ENCODE assay signal across 20 cellular contexts in genomic region chr6:121965739-121966138, GRCh38.
"Had no signal": no experiment of that assay in that cellular context is flagged by ENCODE, and none has a peak within 500 bp of the region (broad histone marks: within the 10 kb centered on the region; RNA-seq: fewer than 3 reads in every experiment).

No MANE protein-coding gene starts in this region.

- ATAC-seq: activated T-cell treated with anti-CD3 and anti-CD28 coated beads, Interleukin-2, amount 50 U/mL, for 72 hours; foreskin keratinocyte; left lung; mucosa of descending colon; naive thymus-derived CD4-positive, alpha-beta T cell; pancreas; stimulated activated naive B cell treated with anti-CD40 and anti-IgM and Interleukin-4, amounts not matched to agents 10 μg/mL and 1 μg/mL and 100 μg/mL, for 72 hours; upper lobe of right lung had no signal

- H3K4me1 Mint-ChIP-seq: central memory CD8-positive, alpha-beta T cell; stimulated activated naive B cell treated with anti-CD40 and anti-IgM and Interleukin-4, amounts not matched to agents 10 μg/mL and 1 μg/mL and 100 μg/mL, for 72 hours had no signal

- DNase-seq: activated CD4-positive, alpha-beta T cell treated with anti-CD3 and anti-CD28 coated beads for 1 hour; activated CD8-positive, alpha-beta memory T cell treated with anti-CD3 and anti-CD28 coated beads for 24 hours; activated CD8-positive, alpha-beta memory T cell treated with anti-CD3 and anti-CD28 coated beads, Interleukin-2, amount 50 U/mL, for 48 hours; activated effector memory CD4-positive, alpha-beta T cell treated with anti-CD3 and anti-CD28 coated beads, Interleukin-2, amount 50 U/mL, for 16 hours; activated naive CD4-positive, alpha-beta T cell treated with anti-CD3 and anti-CD28 coated beads, Interleukin-2, amount 50 U/mL, for 16 hours; activated T-cell treated with anti-CD3 and anti-CD28 coated beads, Interleukin-2, amount 50 U/mL, for 72 hours; foreskin keratinocyte; head of caudate nucleus; kidney; left lung; mammary epithelial cell; mucosa of descending colon; naive thymus-derived CD4-positive, alpha-beta T cell; pancreas; stimulated activated naive B cell treated with anti-CD40 and anti-IgM and Interleukin-4, amounts not matched to agents 10 μg/mL and 1 μg/mL and 100 μg/mL, for 72 hours; upper lobe of right lung; WERI-Rb-1 had no signal

- H3K27ac Mint-ChIP-seq: activated T-cell treated with anti-CD3 and anti-CD28 coated beads, Interleukin-2, amount 50 U/mL, for 72 hours; naive thymus-derived CD4-positive, alpha-beta T cell; stimulated activated naive B cell treated with anti-CD40 and anti-IgM and Interleukin-4, amounts not matched to agents 10 μg/mL and 1 μg/mL and 100 μg/mL, for 72 hours had no signal

- H3K4me3 ChIP-seq: ascending aorta, coronary artery, left lung, mucosa of descending colon, pancreas, upper lobe of right lung had no signal

- H3K9me3 Mint-ChIP-seq: naive thymus-derived CD4-positive, alpha-beta T cell had no signal

- H3K4me3 Mint-ChIP-seq: activated T-cell treated with anti-CD3 and anti-CD28 coated beads, Interleukin-2, amount 50 U/mL, for 72 hours; central memory CD8-positive, alpha-beta T cell; naive thymus-derived CD4-positive, alpha-beta T cell; stimulated activated naive B cell treated with anti-CD40 and anti-IgM and Interleukin-4, amounts not matched to agents 10 μg/mL and 1 μg/mL and 100 μg/mL, for 72 hours had no signal

- H3K9me3 ChIP-seq: left lung, mucosa of descending colon, pancreas, upper lobe of right lung had no signal

- H3K36me3 ChIP-seq: ascending aorta, left lung, pancreas, upper lobe of right lung, WERI-Rb-1 had no signal

- H3K27ac ChIP-seq: ascending aorta, coronary artery, foreskin keratinocyte, left lung, pancreas, upper lobe of right lung, WERI-Rb-1 had no signal

- H3K36me3 Mint-ChIP-seq: stimulated activated naive B cell treated with anti-CD40 and anti-IgM and Interleukin-4, amounts not matched to agents 10 μg/mL and 1 μg/mL and 100 μg/mL, for 72 hours had no signal

- H3K27me3 Mint-ChIP-seq: central memory CD8-positive, alpha-beta T cell; naive thymus-derived CD4-positive, alpha-beta T cell; stimulated activated naive B cell treated with anti-CD40 and anti-IgM and Interleukin-4, amounts not matched to agents 10 μg/mL and 1 μg/mL and 100 μg/mL, for 72 hours had no signal

- H3K4me1 ChIP-seq: ascending aorta, foreskin keratinocyte, left lung, pancreas, upper lobe of right lung had no signal

- H3K27me3 ChIP-seq: ascending aorta, foreskin keratinocyte, left lung, pancreas, upper lobe of right lung had no signal
